ENCODE assay signal across 8 cellular contexts in genomic region chr7:20331912-20332317, GRCh38. TPM values are rescaled to one million over a fixed set of nuclear protein-coding genes. Genes with fewer than 3 reads are reported as not detected.
A peak's percentile ranks its signal among the peaks of the same experiment; 100 is the strongest.
DNase-seq lines count a peak whose midpoint lies in the region; ATAC-seq, FAIRE-seq and TF ChIP-seq lines count a peak whose summit lies in the region.

No MANE protein-coding gene starts in this region.

- FAIRE-seq in GM19239 (lab: Jason Lieb, UNC): no peak

- H3F3A ChIP-seq in smooth muscle cell (ENCODE audit: low read depth): no peaks in the 10 kb centered on the region

- H3K4me1 ChIP-seq in iPS DF 6.9 (ENCODE audit: control insufficient read depth, insufficient read depth, low read length): no peaks in the 10 kb centered on the region
- no peaks in the 10 kb centered on the region for H3K4me1 ChIP-seq in smooth muscle cell (ENCODE audit: low read depth)

- H3K27me3 ChIP-seq in iPS DF 6.9 (ENCODE audit: control insufficient read depth, insufficient read depth, low read length) (no peaks in the 10 kb centered on the region), smooth muscle cell (ENCODE audit: low read depth) (peaks cover 5% of the 10 kb centered on the region)

- H3K9me3 Mint-ChIP-seq in HFFc6 (no peaks in the 10 kb centered on the region), WTC11 (no peaks in the 10 kb centered on the region)

- no peak overlapping the region for H3K27ac ChIP-seq in iPS DF 6.9 (ENCODE audit: low read length)
- H3K27ac ChIP-seq in smooth muscle cell (ENCODE audit: low read depth): no peak overlapping the region

- H2AFZ ChIP-seq in smooth muscle cell (ENCODE audit: low read depth): peak overlapping the region; percentile 88

- WGBS in iPS DF 6.9 (ENCODE audit: insufficient coverage, insufficient read length): no CpG with 5 or more reads among the region's 9 CpGs
- WGBS in smooth muscle cell (ENCODE audit: low lambda C conversion rate): 18% methylated on average over 9 of the region's 9 CpGs

- H3K4me1 Mint-ChIP-seq in HFFc6 (ENCODE audit: low read depth): peaks cover 23% of the 10 kb centered on the region
- peaks cover 15% of the 10 kb centered on the region for H3K4me1 Mint-ChIP-seq in WTC11

- H3K27me3 Mint-ChIP-seq in HFFc6 (ENCODE audit: insufficient read depth) (peaks cover 11% of the 10 kb centered on the region), WTC11 (ENCODE audit: low read depth) (peaks cover 20% of the 10 kb centered on the region)

- H3K36me3 ChIP-seq in iPS DF 6.9 (ENCODE audit: control insufficient read depth, insufficient read depth, low read length): no peaks in the 10 kb centered on the region
- no peaks in the 10 kb centered on the region for H3K36me3 ChIP-seq in smooth muscle cell (ENCODE audit: low read depth)

- H3K27ac Mint-ChIP-seq in HFFc6 (no peak overlapping the region), WTC11 (no peak overlapping the region)

- POLR2A ChIA-PET in WTC11 (lab: Charles Lee): no interaction called here

- H3K9me3 ChIP-seq in iPS DF 6.9 (ENCODE audit: control insufficient read depth, insufficient read depth, low read length) (no peaks in the 10 kb centered on the region), smooth muscle cell (replicated peaks; ENCODE audit: low read depth) (no peaks in the 10 kb centered on the region)

- H3K36me3 Mint-ChIP-seq in HFFc6 (ENCODE audit: low read depth) (no peaks in the 10 kb centered on the region), WTC11 (no peaks in the 10 kb centered on the region)

- H3K9ac ChIP-seq in smooth muscle cell (ENCODE audit: low read depth): peak overlapping the region; percentile 98

- no peak for DNase-seq in HFFc6
- DNase-seq in WTC11 (ENCODE audit: low spot score): no peak
- no peak for DNase-seq in iPS DF 6.9 (ENCODE audit: low read depth, low spot score)
- no peak for DNase-seq in smooth muscle cell (lab: John Stamatoyannopoulos, UW; ENCODE audit: unreplicated experiment)
- DNase-seq in NCI-H774 (lab: John Stamatoyannopoulos, UW): no peak
- no peak for DNase-seq in GM19239 (ENCODE audit: insufficient read length, low spot score)
- no peak for DNase-seq in HK-2 (ENCODE audit: unreplicated experiment)
- no peak for DNase-seq in GM19240 (ENCODE audit: insufficient read length, low spot score)

- H3K4me2 ChIP-seq in smooth muscle cell: peak overlapping the region; percentile 96

- H4K20me1 ChIP-seq in smooth muscle cell (ENCODE audit: low read depth): no peaks in the 10 kb centered on the region

- H3K4me3 ChIP-seq in iPS DF 6.9 (ENCODE audit: low read length): peak overlapping the region; percentile 78; the same call in 1 of the 2 replicates
- H3K4me3 ChIP-seq in smooth muscle cell: peak overlapping the region; percentile 84

- CTCF ChIA-PET in WTC11 (lab: Charles Lee): interaction anchor here (1.0 to 2.7 kb wide), 3 partner anchors 18 to 623 kb away, joined by 3 to 12 read pairs (median 5); partner anchors contain the start of gene POLR1F

- no peak for ATAC-seq in WTC11

- TF ChIP-seq CTCF in HFFc6 (IDR thresholded peaks at IDR 0.05) (no peak), WTC11 (IDR thresholded peaks at IDR 0.05) (no peak), smooth muscle cell (IDR thresholded peaks at IDR 0.05; ENCODE audit: borderline replicate concordance, insufficient read depth, poor library complexity, severe bottlenecking) (no peak)

- H3K79me2 ChIP-seq in smooth muscle cell (ENCODE audit: low read depth): no peaks in the 10 kb centered on the region

- peak overlapping the region; percentile 71 for H3K4me3 Mint-ChIP-seq in HFFc6
- H3K4me3 Mint-ChIP-seq in WTC11: peak overlapping the region; percentile 78

TF ChIP-seq in WTC11, 78 proteins besides CTCF, POLR2A, EP300 and RAD21:
- TF ChIP-seq ZNF512 (CRISPR knock-in tag; IDR thresholded peaks at IDR 0.05; ENCODE audit: borderline replicate concordance): 0 out of 2 replicates have a peak, but pooled peaks have one; percentile 24
- no peak for TF ChIP-seq JUN (CRISPR knock-in tag; IDR thresholded peaks at IDR 0.05)

RNA-seq across cellular contexts. Expression of gene ITGB8, which starts 1.2 kb away (rescaled TPM):
- total RNA-seq in HFFc6 (2021; fragmentation: NEBNext Ultra II Directional; extraction: Animal tissue kit (Norgen Biotek cat#: 25700)): not detected
- 1.8 to 2.2 TPM (median 1.9 TPM) in 3 replicates for total RNA-seq in WTC11 (2021)
- total RNA-seq in smooth muscle cell: 10.2 and 11.5 TPM in 2 replicates
- polyA plus RNA-seq in smooth muscle cell: 0.38 and 1.5 TPM in 2 replicates
